Comparison of ENCODE assay signal across 8 cellular contexts in genomic region chr20:31707994-31708744, GRCh38. TPM values are rescaled to one million over a fixed set of nuclear protein-coding genes. Genes with fewer than 3 reads are reported as not detected.
DNase-seq lines count a peak whose midpoint lies in the region; ATAC-seq and TF ChIP-seq lines count a peak whose summit lies in the region.

No MANE protein-coding gene starts in this region.

- H3K4me1 Mint-ChIP-seq in dendritic cell treated with granulocyte-macrophage colony-stimulating factor and Interleukin-4, amounts not matched to agents 40 ng/mL and 50 ng/mL, for 4 days (ENCODE audit: low read depth) = peaks cover 69% of the 10 kb centered on the region

- peak overlapping the region; percentile 15 for H3K4me3 ChIP-seq in psoas muscle
- no peak overlapping the region for H3K4me3 ChIP-seq in foreskin fibroblast (ENCODE audit: low read depth in 1 of 2, low read length in 2 of 2)

- no peaks in the 10 kb centered on the region for H3K9me3 ChIP-seq in psoas muscle

- H3K27ac Mint-ChIP-seq in dendritic cell treated with granulocyte-macrophage colony-stimulating factor and Interleukin-4, amounts not matched to agents 40 ng/mL and 50 ng/mL, for 4 days = peak overlapping the region; percentile 18

- peaks cover 89% of the 10 kb centered on the region for H3K4me1 ChIP-seq in psoas muscle

- TF ChIP-seq CTCF in psoas muscle (IDR thresholded peaks at IDR 0.05) (no peak), foreskin fibroblast (IDR thresholded peaks at IDR 0.05; ENCODE audit: low read depth, low read length) (no peak), omental fat pad (IDR thresholded peaks at IDR 0.05) (no peak)

- intact Hi-C loops in dendritic cell treated with granulocyte-macrophage colony-stimulating factor and Interleukin-4, amounts not matched to agents 40 ng/mL and 50 ng/mL, for 4 days (cut with micrococcal nuclease) = no loop called here
- intact Hi-C loops in psoas muscle (cut with DNase I) = loop anchor here in 1 of 2 donors (2.0 kb wide), 1 partner anchor 15 kb away; the partner anchor contains the start of gene BCL2L1

- no peak for TF ChIP-seq RAD21 in Ishikawa (IDR thresholded peaks at IDR 0.05; ENCODE audit: low read depth)

- DNase-seq in NCI-H69 (lab: John Stamatoyannopoulos, UW) (peak; percentile 99), psoas muscle (peak; percentile 80 to 87), OCI-M2 (lab: John Stamatoyannopoulos, UW; ENCODE audit: unreplicated experiment) (no peak), foreskin fibroblast (no peak), omental fat pad (ENCODE audit: low spot score) (no peak)

- ATAC-seq in psoas muscle = peak; percentile 62 to 75 (median 70)
- ATAC-seq in GM18498 (IDR thresholded peaks at IDR 0.05; ENCODE audit: unreplicated experiment) = no peak
- ATAC-seq in omental fat pad (ENCODE audit: low FRiP score) = no peak

- H3K4me3 Mint-ChIP-seq in dendritic cell treated with granulocyte-macrophage colony-stimulating factor and Interleukin-4, amounts not matched to agents 40 ng/mL and 50 ng/mL, for 4 days = peak overlapping the region; percentile 9

- H3K9me3 Mint-ChIP-seq in dendritic cell treated with granulocyte-macrophage colony-stimulating factor and Interleukin-4, amounts not matched to agents 40 ng/mL and 50 ng/mL, for 4 days = no peaks in the 10 kb centered on the region

- H3K27me3 ChIP-seq in psoas muscle (ENCODE audit: insufficient read depth in 3 of 3, low read length in 2 of 3) = no peaks in the 10 kb centered on the region

- peaks cover 77% of the 10 kb centered on the region for H3K36me3 Mint-ChIP-seq in dendritic cell treated with granulocyte-macrophage colony-stimulating factor and Interleukin-4, amounts not matched to agents 40 ng/mL and 50 ng/mL, for 4 days (ENCODE audit: low read depth)

- peaks cover 23 to 27% of the 10 kb centered on the region in 2 donors for H3K36me3 ChIP-seq in psoas muscle (ENCODE audit: insufficient read depth in 1 of 2, low read depth in 1 of 2)

- WGBS in psoas muscle, 3 donors = 17 to 37% (median 26%) methylated on average over 2 of the region's 2 CpGs

- H3K27ac ChIP-seq in psoas muscle = peak overlapping the region; percentile 85

- H3K27me3 Mint-ChIP-seq in dendritic cell treated with granulocyte-macrophage colony-stimulating factor and Interleukin-4, amounts not matched to agents 40 ng/mL and 50 ng/mL, for 4 days = no peaks in the 10 kb centered on the region

- 0 out of 2 replicates have a peak, but pooled peaks have one; percentile 15 for TF ChIP-seq EP300 in Ishikawa (IDR thresholded peaks at IDR 0.05; ENCODE audit: borderline replicate concordance)

TF ChIP-seq in Ishikawa, 13 proteins besides CTCF, POLR2A, EP300 and RAD21:
- TF ChIP-seq TCF12 (IDR thresholded peaks at IDR 0.05; ENCODE audit: low read depth) (peak; percentile 77; the same call in 1 of the 2 replicates), TAF1 (IDR thresholded peaks at IDR 0.05; ENCODE audit: low read depth) (no peak)
TF ChIP-seq in Ishikawa: peak in this region for 1.

RNA-seq across cellular contexts. Expression of gene BCL2L1, which starts 14.5 kb away (rescaled TPM):
- 10 to 100 TPM; 34.5 to 95.1 (median 76.3) TPM for total RNA-seq in psoas muscle
- 100 to 1,000 TPM in 1 of 3 donors, 10 to 100 TPM in 2; 42.3 to 204 (median 48.2) TPM for polyA plus RNA-seq in psoas muscle
- 100 to 1,000 TPM in 2 of 4 donors, 10 to 100 TPM in 2; 65.0 to 140 (median 112) TPM for total RNA-seq in omental fat pad

RNA-seq across cellular contexts. Expression of gene TPX2, which starts 30.9 kb away (rescaled TPM):
- total RNA-seq in psoas muscle (1 to 10 TPM in 3 of 4 donors, under 1 TPM in 1; 0.63 to 2.2 (median 1.6) TPM), omental fat pad (1 to 10 TPM in 2 of 4 donors, under 1 TPM in 2; 0.82 to 4.8 (median 0.97) TPM)
- 1 to 10 TPM; 2.6 to 8.5 (median 3.4) TPM for polyA plus RNA-seq in psoas muscle

Comparison
In these comparisons a context has a peak if more than half of its experiments do, and no peak if none do; other contexts are left out.
1. DNase-seq: peak in NCI-H69 (single experiment) and psoas muscle (2 of 2); none in OCI-M2 (single experiment), foreskin fibroblast (0 of 2) and omental fat pad (single experiment).
2. ATAC-seq: peak in psoas muscle (4 of 4); none in GM18498 (single experiment) and omental fat pad (single experiment).